Comparison of ENCODE assay signal across 1 cellular context in genomic region chr3:122514123-122515019, GRCh38.
TF ChIP-seq lines count a peak whose summit lies in the region.

Gene KPNA1 (minus strand): TSS chr3:122514939. CDS start chr3:122496565, 18,374 bp downstream.

TF ChIP-seq in HEK293, 187 proteins besides CTCF, POLR2A, EP300 and RAD21 (continued from another document and continues in another):
- no peak for TF ChIP-seq MZF1 (tag by site-specific recombination; IDR thresholded peaks at IDR 0.05; ENCODE audit: borderline replicate concordance)
- TF ChIP-seq ZNF239 (tag by site-specific recombination; IDR thresholded peaks at IDR 0.05) = no peak
- peak; percentile 95 for TF ChIP-seq ZBTB26 (tag by site-specific recombination; optimal IDR thresholded peaks at IDR 0.05)
- TF ChIP-seq SALL2 (tag by site-specific recombination; IDR thresholded peaks at IDR 0.05; ENCODE audit: borderline replicate concordance) = no peak
- no peak for TF ChIP-seq ZNF747 (tag by site-specific recombination; IDR thresholded peaks at IDR 0.05)
- TF ChIP-seq ZNF704 (tag by site-specific recombination; IDR thresholded peaks at IDR 0.05) = no peak
- TF ChIP-seq ZBTB1 (tag by site-specific recombination; IDR thresholded peaks at IDR 0.05) = no peak
- TF ChIP-seq REST (tag by site-specific recombination; IDR thresholded peaks at IDR 0.05) = peak; percentile 15; the same call in 1 of the 2 replicates
- TF ChIP-seq ZNF530 (tag by site-specific recombination; IDR thresholded peaks at IDR 0.05; ENCODE audit: low read depth) = no peak
- TF ChIP-seq PRDM2 (tag by site-specific recombination; IDR thresholded peaks at IDR 0.05; ENCODE audit: borderline replicate concordance) = no peak
- TF ChIP-seq ZNF426 (tag by site-specific recombination; IDR thresholded peaks at IDR 0.05) = no peak
- no peak for TF ChIP-seq ZNF830 (tag by site-specific recombination; IDR thresholded peaks at IDR 0.05; ENCODE audit: low read depth)
- TF ChIP-seq KLF1 (tag by site-specific recombination; IDR thresholded peaks at IDR 0.05) = peak; percentile 66
- TF ChIP-seq ZNF660 (tag by site-specific recombination; IDR thresholded peaks at IDR 0.05) = 0 out of 2 replicates have a peak, but pooled peaks have one; percentile 64
- TF ChIP-seq HOXA7 (CRISPR knock-in tag; IDR thresholded peaks at IDR 0.05; ENCODE audit: borderline replicate concordance) = no peak
- TF ChIP-seq PATZ1 (tag by site-specific recombination; IDR thresholded peaks at IDR 0.05) = peak; percentile 51
- TF ChIP-seq ZNF354C (tag by site-specific recombination; IDR thresholded peaks at IDR 0.05; ENCODE audit: borderline replicate concordance, low read depth) = no peak
- 0 out of 2 replicates have a peak, but pooled peaks have one; percentile 16 for TF ChIP-seq TRIM28 (IDR thresholded peaks at IDR 0.05; ENCODE audit: borderline replicate concordance, low read length)
- TF ChIP-seq WT1 (tag by site-specific recombination; IDR thresholded peaks at IDR 0.05) = peak; percentile 32; the same call in 1 of the 2 replicates
- peak; percentile 16; the same call in 1 of the 2 replicates for TF ChIP-seq ZNF394 (tag by site-specific recombination; IDR thresholded peaks at IDR 0.05; ENCODE audit: borderline replicate concordance)
- peak; percentile 66; the same call in 1 of the 2 replicates for TF ChIP-seq ZBTB8A (tag by site-specific recombination; IDR thresholded peaks at IDR 0.05)
- no peak for TF ChIP-seq FEZF1 (tag by site-specific recombination; IDR thresholded peaks at IDR 0.05)
- no peak for TF ChIP-seq ZNF473 (tag by site-specific recombination; IDR thresholded peaks at IDR 0.05)
- TF ChIP-seq ZNF19 (tag by site-specific recombination; IDR thresholded peaks at IDR 0.05; ENCODE audit: low read depth) = no peak
- TF ChIP-seq SP2 (tag by site-specific recombination; IDR thresholded peaks at IDR 0.05) = peak; percentile 25
- no peak for TF ChIP-seq ZNF843 (tag by site-specific recombination; IDR thresholded peaks at IDR 0.05)
- no peak for TF ChIP-seq PRDM4 (tag by site-specific recombination; IDR thresholded peaks at IDR 0.05)
- peak; percentile 99 for TF ChIP-seq ZNF121 (tag by site-specific recombination; IDR thresholded peaks at IDR 0.05)
- TF ChIP-seq ZNF544 (tag by site-specific recombination; IDR thresholded peaks at IDR 0.05) = no peak
- no peak for TF ChIP-seq YY2 (tag by site-specific recombination; IDR thresholded peaks at IDR 0.05)
- TF ChIP-seq ZNF610 (tag by site-specific recombination; IDR thresholded peaks at IDR 0.05; ENCODE audit: borderline replicate concordance) = no peak
- peak; percentile 46 for TF ChIP-seq ZNF398 (tag by site-specific recombination; IDR thresholded peaks at IDR 0.05)
- TF ChIP-seq SP7 (tag by site-specific recombination; IDR thresholded peaks at IDR 0.05) = peak; percentile 50
- TF ChIP-seq HOXC10 (CRISPR knock-in tag; IDR thresholded peaks at IDR 0.05) = no peak
- no peak for TF ChIP-seq OVOL3 (tag by site-specific recombination; IDR thresholded peaks at IDR 0.05)
- no peak for TF ChIP-seq ZNF175 (tag by site-specific recombination; IDR thresholded peaks at IDR 0.05)
- peak; percentile 50; the same call in 1 of the 2 replicates for TF ChIP-seq ZBTB17 (tag by site-specific recombination; IDR thresholded peaks at IDR 0.05)
- TF ChIP-seq ZNF623 (tag by site-specific recombination; IDR thresholded peaks at IDR 0.05) = no peak
- no peak for TF ChIP-seq ZNF248 (tag by site-specific recombination; IDR thresholded peaks at IDR 0.05)
- TF ChIP-seq BCL6B (tag by site-specific recombination; IDR thresholded peaks at IDR 0.05) = no peak
- peak; percentile 53; the same call in 1 of the 2 replicates for TF ChIP-seq KLF17 (tag by site-specific recombination; IDR thresholded peaks at IDR 0.05)
